Comparison of ENCODE assay signal across 23 cellular contexts in genomic region chr10:79886345-79886744, GRCh38. TPM values are rescaled to one million over a fixed set of nuclear protein-coding genes. Genes with fewer than 3 reads are reported as not detected.
A peak's percentile ranks its signal among the peaks of the same experiment; 100 is the strongest.
DNase-seq lines count a peak whose midpoint lies in the region; ATAC-seq, FAIRE-seq and TF ChIP-seq lines count a peak whose summit lies in the region.
"Had no signal": no experiment of that assay in that cellular context is flagged by ENCODE, and none has a peak within 500 bp of the region (broad histone marks: within the 10 kb centered on the region; RNA-seq: fewer than 3 reads in every experiment).

No MANE protein-coding gene starts in this region.

- H3K36me3 ChIP-seq in SK-N-SH (replicated peaks in 1 of 2; ENCODE audit: control insufficient read depth in 1 of 2, insufficient read depth in 2 of 2, low read length in 1 of 2) (no peaks in the 10 kb centered on the region), pancreas (no peaks in the 10 kb centered on the region), PC-9 (ENCODE audit: low read depth) (no peaks in the 10 kb centered on the region)
- H3K36me3 ChIP-seq: BE2C; BLaER1 treated with 17β-estradiol and CSF1 and Interleukin-3, amounts not matched to agents 10 nM and 100 nM had no signal

- H3K36me3 Mint-ChIP-seq in activated T-cell treated with anti-CD3 and anti-CD28 coated beads, Interleukin-2, amount 50 U/mL, for 72 hours (ENCODE audit: insufficient read depth in 2 of 2): no peaks in the 10 kb centered on the region
- H3K36me3 Mint-ChIP-seq: CD14-positive monocyte; CD8-positive, alpha-beta memory T cell had no signal

- peaks cover 31% of the 10 kb centered on the region for H3K27me3 Mint-ChIP-seq in activated T-cell treated with anti-CD3 and anti-CD28 coated beads, Interleukin-2, amount 50 U/mL, for 72 hours (ENCODE audit: low read depth)

- H3K27ac ChIP-seq in SK-N-SH (ENCODE audit: low read depth in 2 of 2, low read length in 1 of 2): no peak overlapping the region
- H3K27ac ChIP-seq in pancreas: no peak overlapping the region
- H3K27ac ChIP-seq in PC-9: no peak overlapping the region
- H3K27ac ChIP-seq: 22Rv1; BLaER1 treated with 17β-estradiol and CSF1 and Interleukin-3, amounts not matched to agents 10 nM and 100 nM; GM23248 had no signal

- H3K9me3 ChIP-seq in SK-N-SH: no peaks in the 10 kb centered on the region
- no peaks in the 10 kb centered on the region for H3K9me3 ChIP-seq in pancreas
- H3K9me3 ChIP-seq in PC-9 (ENCODE audit: insufficient read depth, low read depth): no peaks in the 10 kb centered on the region
- H3K9me3 ChIP-seq: BE2C; BLaER1 treated with 17β-estradiol and CSF1 and Interleukin-3, amounts not matched to agents 10 nM and 100 nM had no signal

- WGBS in SK-N-SH (ENCODE audit: low lambda C conversion rate): 11% methylated on average over 1 of the region's 1 CpG
- WGBS in pancreas, 2 donors: 41 to 54% methylated on average over 1 of the region's 1 CpG

- no peak overlapping the region for H3K4me3 Mint-ChIP-seq in activated T-cell treated with anti-CD3 and anti-CD28 coated beads, Interleukin-2, amount 50 U/mL, for 72 hours
- H3K4me3 Mint-ChIP-seq: CD14-positive monocyte; CD4-positive, alpha-beta T cell; CD8-positive, alpha-beta memory T cell had no signal

- no peak for DNase-seq in SK-N-SH
- DNase-seq in activated T-cell treated with anti-CD3 and anti-CD28 coated beads, Interleukin-2, amount 50 U/mL, for 72 hours: no peak
- DNase-seq in activated T-cell treated with anti-CD3 and anti-CD28 coated beads, Interleukin-2, amount 50 U/mL, for 48 hours: no peak
- DNase-seq in pancreas: no peak
- no peak for DNase-seq in PC-9
- no peak for DNase-seq in cerebellum (ENCODE audit: low spot score)
- DNase-seq: ACHN; AML-193; BE2C; CD4-positive, alpha-beta T cell; CD8-positive, alpha-beta memory T cell; DMS 273 treated with DMSO at 0.1 percent for 48 hours; DMS79; GF-D8; GM23248; H7; HCEC 1CT had no signal

- H3K27me3 ChIP-seq in SK-N-SH (ENCODE audit: insufficient read depth) (no peaks in the 10 kb centered on the region), pancreas (no peaks in the 10 kb centered on the region), PC-9 (ENCODE audit: insufficient read depth, low read depth) (no peaks in the 10 kb centered on the region)
- H3K27me3 ChIP-seq: BE2C; BLaER1 treated with 17β-estradiol and CSF1 and Interleukin-3, amounts not matched to agents 10 nM and 100 nM had no signal

- POLR2A ChIA-PET in SK-N-SH (lab: Yijun Ruan, JAX): interaction anchor here (0.6 kb wide), 1 partner anchor 67 kb away, joined by 3 read pairs; no protein-coding TSS in a partner anchor
- POLR2A ChIA-PET in PC-9 (lab: Charles Lee; ENCODE audit: unreplicated experiment): no interaction called here

- TF ChIP-seq CTCF in SK-N-SH (IDR thresholded peaks at IDR 0.05) (no peak), pancreas (IDR thresholded peaks at IDR 0.05) (no peak), PC-9 (conservative IDR thresholded peaks at IDR 0.05) (no peak)

- H3K27ac Mint-ChIP-seq in activated T-cell treated with anti-CD3 and anti-CD28 coated beads, Interleukin-2, amount 50 U/mL, for 72 hours: no peak overlapping the region
- H3K27ac Mint-ChIP-seq: CD14-positive monocyte; CD4-positive, alpha-beta T cell; CD8-positive, alpha-beta memory T cell had no signal

- peaks cover 6% of the 10 kb centered on the region for H3K4me1 Mint-ChIP-seq in activated T-cell treated with anti-CD3 and anti-CD28 coated beads, Interleukin-2, amount 50 U/mL, for 72 hours (ENCODE audit: low read depth)
- H3K4me1 Mint-ChIP-seq: CD8-positive, alpha-beta memory T cell had no signal

- H2AFZ ChIP-seq in SK-N-SH (ENCODE audit: low read depth) (no peak overlapping the region), PC-9 (no peak overlapping the region)
- H2AFZ ChIP-seq: GM23248 had no signal

- no peak for TF ChIP-seq EP300 in SK-N-SH (IDR thresholded peaks at IDR 0.05; ENCODE audit: borderline replicate concordance in 1 of 2, low read depth in 1 of 2, low read length in 1 of 2)

- H3K4me2 ChIP-seq in SK-N-SH: no peak overlapping the region
- H3K4me2 ChIP-seq in PC-9: no peak overlapping the region
- H3K4me2 ChIP-seq: BLaER1 treated with 17β-estradiol and CSF1 and Interleukin-3, amounts not matched to agents 10 nM and 100 nM had no signal

- H3K4me1 ChIP-seq in SK-N-SH (ENCODE audit: control insufficient read depth in 1 of 2, insufficient read depth in 2 of 2, low read depth in 1 of 2, low read length in 1 of 2) (no peaks in the 10 kb centered on the region; a peak in 1 of 4 replicates), pancreas (peaks cover 5 to 9% (median 8%) of the 10 kb centered on the region in 3 donors), PC-9 (replicated peaks; ENCODE audit: insufficient read depth) (no peaks in the 10 kb centered on the region)
- H3K4me1 ChIP-seq: BE2C had no signal

- H3K4me3 ChIP-seq in SK-N-SH (ENCODE audit: low read depth in 2 of 2, low read length in 1 of 2) (no peak overlapping the region), pancreas (no peak overlapping the region), PC-9 (no peak overlapping the region)
- H3K4me3 ChIP-seq: BLaER1 treated with 17β-estradiol and CSF1 and Interleukin-3, amounts not matched to agents 10 nM and 100 nM; GM23248 had no signal

- H3K79me2 ChIP-seq in SK-N-SH (ENCODE audit: insufficient read depth) (no peaks in the 10 kb centered on the region), PC-9 (ENCODE audit: low read depth) (no peaks in the 10 kb centered on the region)

- CTCF ChIA-PET in SK-N-SH (lab: Yijun Ruan, JAX) (no interaction called here), PC-9 (lab: Charles Lee) (no interaction called here)

- intact Hi-C loops in pancreas (cut with DNase I): no loop called here
- intact Hi-C loops in PC-9 (cut with micrococcal nuclease; ENCODE audit: unreplicated experiment): no loop called here

- ATAC-seq in SK-N-SH treated with all-trans-retinoic acid at 6 μM for 48 hours (no peak), pancreas (no peak)
- ATAC-seq in activated T-cell treated with anti-CD3 and anti-CD28 coated beads, Interleukin-2, amount 50 U/mL, for 72 hours (replicated peaks in 1 of 2): peak; percentile 36 to 62

- no TSS peak for BruUV-seq in PC-9 (replicated peaks; lab: Mats Ljungman, UMichigan)

- no peaks in the 10 kb centered on the region for H4K20me1 ChIP-seq in SK-N-SH (ENCODE audit: insufficient read depth)
- H4K20me1 ChIP-seq in PC-9 (ENCODE audit: insufficient read depth): no peaks in the 10 kb centered on the region
- H4K20me1 ChIP-seq: BLaER1 treated with 17β-estradiol and CSF1 and Interleukin-3, amounts not matched to agents 10 nM and 100 nM had no signal

- H3F3A ChIP-seq in SK-N-SH (replicated peaks; ENCODE audit: insufficient read depth) (no peaks in the 10 kb centered on the region), PC-9 (ENCODE audit: insufficient read depth, low read depth) (no peaks in the 10 kb centered on the region)

- FAIRE-seq in pancreas (lab: Jason Lieb, UNC): peak; percentile 5
- FAIRE-seq: D721Med had no signal

- TF ChIP-seq RAD21 in SK-N-SH (IDR thresholded peaks at IDR 0.05; ENCODE audit: low read length): no peak

- H3K9me2 ChIP-seq in SK-N-SH (no peaks in the 10 kb centered on the region), PC-9 (ENCODE audit: insufficient read depth) (no peaks in the 10 kb centered on the region)

- H3K9ac ChIP-seq in SK-N-SH: no peak overlapping the region
- H3K9ac ChIP-seq: BLaER1 treated with 17β-estradiol and CSF1 and Interleukin-3, amounts not matched to agents 10 nM and 100 nM; GM23248 had no signal

- no peaks in the 10 kb centered on the region for H3K9me3 Mint-ChIP-seq in activated T-cell treated with anti-CD3 and anti-CD28 coated beads, Interleukin-2, amount 50 U/mL, for 72 hours
- H3K9me3 Mint-ChIP-seq: CD14-positive monocyte; CD4-positive, alpha-beta T cell; CD8-positive, alpha-beta memory T cell had no signal

TF ChIP-seq in SK-N-SH treated with all-trans-retinoic acid at 6 μM for 48 hours, 23 proteins besides CTCF, POLR2A, EP300 and RAD21:
- TF ChIP-seq ZFP30 (CRISPR knock-in tag; IDR thresholded peaks at IDR 0.05) (peak; percentile 54; the same call in 1 of the 2 replicates), CSRNP3 (CRISPR knock-in tag; IDR thresholded peaks at IDR 0.05) (no peak)
TF ChIP-seq in SK-N-SH treated with all-trans-retinoic acid at 6 μM for 48 hours: peak in this region for 1.

TF ChIP-seq in SK-N-SH, 30 proteins besides CTCF, POLR2A, EP300 and RAD21:
- TF ChIP-seq FOXJ3 (CRISPR knock-in tag; IDR thresholded peaks at IDR 0.05): no peak
- no peak for TF ChIP-seq USF1 (IDR thresholded peaks at IDR 0.05; ENCODE audit: borderline replicate concordance, low read depth)
- no peak for TF ChIP-seq GATA2 (CRISPR knock-in tag; IDR thresholded peaks at IDR 0.05)
- TF ChIP-seq YY1 (IDR thresholded peaks at IDR 0.05; ENCODE audit: low read depth): no peak
- TF ChIP-seq IRF3 (IDR thresholded peaks at IDR 0.05; ENCODE audit: low read depth, low read length): no peak
- no peak for TF ChIP-seq RCOR1 (IDR thresholded peaks at IDR 0.05; ENCODE audit: low read length)

RNA-seq across cellular contexts. Expression of gene NUTM2E, which starts 59.8 kb away (rescaled TPM):
- polyA plus RNA-seq in SK-N-SH (2012; rRNA removed): 0.05 and 0.19 TPM in 2 replicates
- 0.04 and 0.06 TPM in 2 replicates for polyA plus RNA-seq in SK-N-SH (2012; cell fraction: cytosol; rRNA removed)
- polyA plus RNA-seq in SK-N-SH (2012; cell fraction: nucleus; rRNA removed): 0.07 and 0.23 TPM in 2 replicates
- not detected for total RNA-seq in activated T-cell treated with anti-CD3 and anti-CD28 coated beads, Interleukin-2, amount 50 U/mL, for 72 hours
- under 1 TPM in 4 of 6 donors, not detected in 2; 0.06 to 0.24 (median 0.08) TPM for total RNA-seq in pancreas
- polyA plus RNA-seq in pancreas: under 1 TPM in 1 of 2 donors, not detected in 1; 0.40 TPM
- total RNA-seq in PC-9 (2021): 0.70 and 0.88 TPM in 2 replicates
- total RNA-seq in cerebellum: 0.45 TPM
- total RNA-seq: G401, GM23248 had no signal
- polyA plus RNA-seq: CD14-positive monocyte; CD8-positive, alpha-beta memory T cell; GM23248 had no signal

Comparison
In these comparisons a context has a peak if more than half of its experiments do, and no peak if none do; other contexts are left out.
1. ATAC-seq: peak in activated T-cell treated with anti-CD3 and anti-CD28 coated beads, Interleukin-2, amount 50 U/mL, for 72 hours (2 of 2); none in SK-N-SH treated with all-trans-retinoic acid at 6 μM for 48 hours (single experiment) and pancreas (0 of 4).